Comparison of ENCODE assay signal across 20 cellular contexts in the genomic region with DNA sequence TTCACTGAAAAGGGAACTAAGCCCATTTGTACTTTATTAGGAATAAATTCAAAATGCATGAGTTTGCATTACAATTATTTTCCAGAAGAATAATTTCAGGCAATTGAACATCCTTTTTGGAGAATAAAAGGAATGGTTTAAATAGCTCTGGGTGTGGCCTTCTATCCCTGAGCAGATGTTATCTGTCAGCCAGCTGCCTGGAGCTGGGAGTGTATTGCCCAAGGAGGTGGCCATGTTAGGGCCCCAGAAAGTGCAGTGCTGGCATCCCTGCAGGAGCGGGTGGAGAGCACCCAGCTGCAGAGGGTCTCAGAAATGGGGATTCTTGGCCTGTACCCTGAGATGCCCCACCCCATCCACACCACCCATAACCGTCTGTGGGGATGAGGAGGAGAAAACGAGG. TPM values are rescaled to one million over a fixed set of nuclear protein-coding genes. Genes with fewer than 3 reads are reported as not detected.
DNase-seq lines count a peak whose midpoint lies in the region; ATAC-seq and TF ChIP-seq lines count a peak whose summit lies in the region.
"Had no signal": no experiment of that assay in that cellular context is flagged by ENCODE, and none has a peak within 500 bp of the region (broad histone marks: within the 10 kb centered on the region; RNA-seq: fewer than 3 reads in every experiment).

No MANE protein-coding gene starts in this region.

- WGBS in hepatocyte (ENCODE audit: low lambda C conversion rate, missing lambda C conversion rate): 82% methylated on average over 3 of the region's 3 CpGs

- H3K9me2 ChIP-seq in hepatocyte (replicated peaks; ENCODE audit: insufficient read depth): no peaks in the 10 kb centered on the region

- H3K4me2 ChIP-seq in hepatocyte: no peak overlapping the region
- H3K4me2 ChIP-seq: KMS-11 had no signal

- H4K20me1 ChIP-seq in hepatocyte (ENCODE audit: insufficient read depth, poor library complexity, severe bottlenecking): no peaks in the 10 kb centered on the region

- H3K36me3 ChIP-seq in HAP-1 (replicated peaks) (peaks cover 4% of the 10 kb centered on the region; the same call in 1 of the 2 replicates), hepatocyte (replicated peaks; ENCODE audit: insufficient read depth, low read depth) (no peaks in the 10 kb centered on the region), H7 (replicated peaks; ENCODE audit: control insufficient read depth, insufficient read depth, low read length) (no peaks in the 10 kb centered on the region)

- H3K9me3 ChIP-seq in HAP-1: no peaks in the 10 kb centered on the region
- no peaks in the 10 kb centered on the region for H3K9me3 ChIP-seq in hepatocyte (ENCODE audit: low read depth)

- H2AFZ ChIP-seq in hepatocyte: no peak overlapping the region

- peak; percentile 21 for DNase-seq in AG20443 (ENCODE audit: low spot score)
- DNase-seq in HAP-1 (ENCODE audit: low spot score in 2 of 2): peak; percentile 6 to 19
- peak; percentile 18 for DNase-seq in dedifferentiated amniotic fluid mesenchymal stem cell (ENCODE audit: extremely low spot score)
- DNase-seq in hepatocyte (ENCODE audit: low spot score): peak; percentile 8
- DNase-seq in epidermal melanocyte (ENCODE audit: insufficient read length, low spot score): no peak
- no peak for DNase-seq in H7
- DNase-seq: CD4-positive, alpha-beta T cell; DMS79; HFFc6; NCI-H1048; NCI-H1436 treated with DMSO at 0.1 percent for 48 hours; NCI-H2081 treated with DMSO at 0.1 percent for 48 hours; NCI-H2227 treated with DMSO at 0.1 percent for 48 hours; NCI-H524 treated with DMSO at 0.1 percent for 48 hours had no signal

- TF ChIP-seq CTCF in hepatocyte (IDR thresholded peaks at IDR 0.05; ENCODE audit: poor library complexity): no peak

- H3K4me3 ChIP-seq in HAP-1 (no peak overlapping the region), hepatocyte (no peak overlapping the region), H7 (ENCODE audit: insufficient read depth, low read depth, low read length) (no peak overlapping the region)

- no peak overlapping the region for H3K27ac ChIP-seq in hepatocyte
- H3K27ac ChIP-seq: KMS-11 had no signal

- H3K79me2 ChIP-seq in hepatocyte: no peaks in the 10 kb centered on the region

- no peak for ATAC-seq in GM18909 (IDR thresholded peaks at IDR 0.05; ENCODE audit: poor library complexity, unreplicated experiment)
- ATAC-seq: HepG2 had no signal

- peaks cover 7% of the 10 kb centered on the region; the same call in 1 of the 2 replicates for H3K4me1 ChIP-seq in HAP-1
- H3K4me1 ChIP-seq in hepatocyte (ENCODE audit: insufficient read depth): peaks cover 3% of the 10 kb centered on the region

- no peaks in the 10 kb centered on the region for H3K27me3 ChIP-seq in HAP-1 (ENCODE audit: low read depth)
- no peaks in the 10 kb centered on the region for H3K27me3 ChIP-seq in hepatocyte
- no peaks in the 10 kb centered on the region for H3K27me3 ChIP-seq in H7 (ENCODE audit: control insufficient read depth, insufficient read depth, low read length)

- in situ Hi-C loops in HAP-1 (cut with MboI; ENCODE audit: low sequenced_read_pairs): no loop called here

RNA-seq across cellular contexts. Expression of gene VEGFD, which starts 21.6 kb away (rescaled TPM):
- 0.76 and 0.80 TPM in 2 replicates for total RNA-seq in hepatocyte
- polyA plus RNA-seq in hepatocyte: 0.27 and 0.39 TPM in 2 replicates
- 0.26 and 0.80 TPM in 2 replicates for total RNA-seq in H7 (2014; rRNA removed; shearing (Covaris generic))
- total RNA-seq: CD4-positive, alpha-beta T cell; G401; H1; HFFc6; MCF 10A had no signal

Comparison
In these comparisons a context has a peak if more than half of its experiments do, and no peak if none do; other contexts are left out.
1. DNase-seq: peak in AG20443 (single experiment), HAP-1 (2 of 2), dedifferentiated amniotic fluid mesenchymal stem cell (single experiment) and hepatocyte (single experiment); none in epidermal melanocyte (single experiment) and H7 (single experiment).